In the genomic region with DNA sequence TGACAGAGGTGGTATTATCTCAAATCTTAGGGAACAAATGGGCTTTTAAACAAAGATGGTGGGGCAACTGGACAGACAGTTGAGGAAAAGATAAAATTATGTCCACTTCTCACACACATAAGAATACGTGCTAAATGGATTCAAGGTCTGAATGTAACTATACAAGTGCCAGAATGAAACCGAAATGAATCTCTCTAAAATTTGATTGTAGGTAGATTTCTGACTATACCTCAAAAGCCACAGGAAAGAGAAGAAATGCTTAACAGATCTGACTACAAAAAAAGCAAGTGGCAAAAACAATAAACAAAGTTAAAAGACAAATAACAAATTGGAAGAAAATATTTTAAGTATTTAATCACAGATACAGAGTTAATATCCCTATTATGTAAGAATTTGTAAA, we compare ENCODE assay signal across 13 cellular contexts.
DNase-seq lines count a peak whose midpoint lies in the region; ATAC-seq and TF ChIP-seq lines count a peak whose summit lies in the region.
"Had no signal": no experiment of that assay in that cellular context is flagged by ENCODE, and none has a peak within 500 bp of the region (broad histone marks: within the 10 kb centered on the region; RNA-seq: fewer than 3 reads in every experiment).

No MANE protein-coding gene starts in this region.

- ATAC-seq in GM18861 (IDR thresholded peaks at IDR 0.05; ENCODE audit: unreplicated experiment) (peak; percentile 66), HG02642 (IDR thresholded peaks at IDR 0.05; ENCODE audit: poor library complexity, unreplicated experiment) (peak; percentile 43), T-cell (replicated peaks in 1 of 4) (peak in 2 of 4 experiments; percentile 35 to 37), HG02870 (IDR thresholded peaks at IDR 0.05; ENCODE audit: unreplicated experiment) (no peak)

- no peaks in the 10 kb centered on the region for H3K79me1 ChIP-seq in mesendoderm (ENCODE audit: low read length)

- H3K4me3 ChIP-seq in CD4-positive, alpha-beta memory T cell (ENCODE audit: low read length in 2 of 2) = no peak overlapping the region
- H3K4me3 ChIP-seq in lower leg skin (ENCODE audit: low read depth, poor library complexity, severe bottlenecking) (no peak overlapping the region), mesendoderm (ENCODE audit: low read length) (no peak overlapping the region)
- H3K4me3 ChIP-seq: neural progenitor cell, right atrium auricular region, upper lobe of right lung had no signal

- WGBS in lower leg skin, 2 donors = 87 to 89% methylated on average over 2 of the region's 2 CpGs
- no CpG with 5 or more reads among the region's 2 CpGs for WGBS in mesendoderm (ENCODE audit: extremely low coverage, insufficient coverage, low lambda C conversion rate)

- H3K27ac ChIP-seq in CD4-positive, alpha-beta memory T cell (ENCODE audit: low read depth, low read length) = no peak overlapping the region
- no peak overlapping the region for H3K27ac ChIP-seq in mesendoderm (ENCODE audit: low read depth, low read length)
- H3K27ac ChIP-seq: neural progenitor cell, right atrium auricular region, upper lobe of right lung had no signal

- H3K36me3 ChIP-seq in CD4-positive, alpha-beta memory T cell (ENCODE audit: insufficient read depth, low read length) = no peaks in the 10 kb centered on the region
- no peaks in the 10 kb centered on the region for H3K36me3 ChIP-seq in mesendoderm (ENCODE audit: control insufficient read depth, insufficient read depth, low read length)
- H3K36me3 ChIP-seq: neural progenitor cell, right atrium auricular region, upper lobe of right lung had no signal

- no peak overlapping the region for H3K56ac ChIP-seq in mesendoderm (ENCODE audit: low read length)

- no peaks in the 10 kb centered on the region for H3K9me3 ChIP-seq in CD4-positive, alpha-beta memory T cell (ENCODE audit: control insufficient read depth in 1 of 2, low read length in 2 of 2)
- H3K9me3 ChIP-seq: right atrium auricular region, upper lobe of right lung had no signal

- H4K5ac ChIP-seq in mesendoderm (ENCODE audit: low read length) = no peak overlapping the region

- H3K4me3 Mint-ChIP-seq in CD4-positive, alpha-beta memory T cell = peak overlapping the region in 5 of 8 donors; percentile 12 to 48 (median 23)
- H3K4me3 Mint-ChIP-seq in T-cell = no peak overlapping the region
- H3K4me3 Mint-ChIP-seq: neural progenitor cell had no signal

- H3K27me3 ChIP-seq in CD4-positive, alpha-beta memory T cell (ENCODE audit: insufficient read depth, low read length) = no peaks in the 10 kb centered on the region
- no peaks in the 10 kb centered on the region for H3K27me3 ChIP-seq in mesendoderm (ENCODE audit: insufficient read depth, low read length, poor library complexity)
- H3K27me3 ChIP-seq: neural progenitor cell, right atrium auricular region, upper lobe of right lung had no signal

- no peak overlapping the region for H2BK15ac ChIP-seq in mesendoderm (replicated peaks; ENCODE audit: low read depth)

- POLR2A ChIA-PET in CD4-positive, alpha-beta memory T cell (lab: Charles Lee; ENCODE audit: partially characterized antibody) = no interaction called here
- POLR2A ChIA-PET in T-cell (lab: Charles Lee) = no interaction called here

- H3K4me1 Mint-ChIP-seq in CD4-positive, alpha-beta memory T cell = peaks cover 18 to 23% (median 19%) of the 10 kb centered on the region in 4 donors
- peaks cover 13 to 21% (median 18%) of the 10 kb centered on the region in 3 donors for H3K4me1 Mint-ChIP-seq in T-cell
- H3K4me1 Mint-ChIP-seq: neural progenitor cell had no signal

- no peak overlapping the region for H3K23ac ChIP-seq in mesendoderm (ENCODE audit: low read length)

- H2BK120ac ChIP-seq in mesendoderm (ENCODE audit: low read depth, low read length) = no peak overlapping the region

- TF ChIP-seq CTCF in lower leg skin (IDR thresholded peaks at IDR 0.05) = no peak

- H3K27ac Mint-ChIP-seq in CD4-positive, alpha-beta memory T cell = peak overlapping the region in 6 of 7 donors; percentile 2 to 59 (median 52)
- peak overlapping the region; percentile 50 to 68 for H3K27ac Mint-ChIP-seq in T-cell
- H3K27ac Mint-ChIP-seq: neural progenitor cell had no signal

- H2BK5ac ChIP-seq in mesendoderm (ENCODE audit: low read length) = no peak overlapping the region

- H3K9ac ChIP-seq in mesendoderm (ENCODE audit: low read length) = no peak overlapping the region
- H3K9ac ChIP-seq: neural progenitor cell had no signal

- H2AK5ac ChIP-seq in mesendoderm (ENCODE audit: low read length) = no peak overlapping the region

- CTCF ChIA-PET in CD4-positive, alpha-beta memory T cell (lab: Charles Lee; ENCODE audit: partially characterized antibody) = interaction anchor here (1.1 kb wide), 1 partner anchor 28 kb away, joined by 4 read pairs; no protein-coding TSS in a partner anchor
- CTCF ChIA-PET in T-cell (lab: Charles Lee) = no interaction called here

- no peak for TF ChIP-seq POLR2A in lower leg skin (IDR thresholded peaks at IDR 0.05)

- H3K4me1 ChIP-seq in CD4-positive, alpha-beta memory T cell (ENCODE audit: insufficient read depth, low read length) = peaks cover 23% of the 10 kb centered on the region
- no peaks in the 10 kb centered on the region for H3K4me1 ChIP-seq in mesendoderm (ENCODE audit: control insufficient read depth, low read depth, low read length)
- H3K4me1 ChIP-seq: neural progenitor cell, right atrium auricular region, upper lobe of right lung had no signal

- intact Hi-C loops in CD4-positive, alpha-beta memory T cell (cut with micrococcal nuclease) = no loop called here
- intact Hi-C loops in lower leg skin (cut with DNase I; ENCODE audit: low total_unique reads) = no loop called here

- no peak overlapping the region for H3K4ac ChIP-seq in mesendoderm (ENCODE audit: low read depth, low read length)

- H3K79me2 ChIP-seq in mesendoderm (ENCODE audit: control insufficient read depth, insufficient read depth, low read length) = no peaks in the 10 kb centered on the region

- H3K36me3 Mint-ChIP-seq in CD4-positive, alpha-beta memory T cell = no peaks in the 10 kb centered on the region
- H3K36me3 Mint-ChIP-seq in T-cell = no peaks in the 10 kb centered on the region
- H3K36me3 Mint-ChIP-seq: neural progenitor cell had no signal

- H4K8ac ChIP-seq in mesendoderm (ENCODE audit: low read depth, low read length) = no peak overlapping the region

- no peak overlapping the region for H3K18ac ChIP-seq in mesendoderm (ENCODE audit: low read length)

- H3K4me2 ChIP-seq in mesendoderm (ENCODE audit: low read length) = no peak overlapping the region
- H3K4me2 ChIP-seq: neural progenitor cell had no signal

- H3K27me3 Mint-ChIP-seq in CD4-positive, alpha-beta memory T cell = peaks cover 3 to 21% of the 10 kb centered on the region in 2 donors
- peaks cover 5 to 10% of the 10 kb centered on the region in 2 donors for H3K27me3 Mint-ChIP-seq in T-cell

- H3K9me3 Mint-ChIP-seq in CD4-positive, alpha-beta memory T cell = peaks cover 0 to under 1% (median 0%) of the 10 kb centered on the region in 8 donors
- H3K9me3 Mint-ChIP-seq in T-cell = no peaks in the 10 kb centered on the region
- H3K9me3 Mint-ChIP-seq: neural progenitor cell had no signal

- peak in 3 of 5 donors; percentile 7 to 41 (median 26) for DNase-seq in CD4-positive, alpha-beta memory T cell
- DNase-seq in T-cell = no peak
- no peak for DNase-seq in lower leg skin (ENCODE audit: low spot score in 2 of 2)
- no peak for DNase-seq in mesendoderm
- DNase-seq in NCI-H146 (lab: John Stamatoyannopoulos, UW) = no peak
- DNase-seq: H7, NCI-H2081 treated with DMSO at 0.1 percent for 48 hours, upper lobe of right lung had no signal

Comparison
In these comparisons a context has a peak if more than half of its experiments do, and no peak if none do; other contexts are left out.
1. DNase-seq: peak in CD4-positive, alpha-beta memory T cell (3 of 5); none in T-cell (0 of 34), lower leg skin (0 of 2), mesendoderm (single experiment) and NCI-H146 (single experiment).
2. H3K4me3 Mint-ChIP-seq: peak in CD4-positive, alpha-beta memory T cell (5 of 8); none in T-cell (0 of 3).